9 cellular contexts compared by ENCODE assay signal in genomic region chrX:131201986-131202385, GRCh38.
"Had no signal": no experiment of that assay in that cellular context is flagged by ENCODE, and none has a peak within 500 bp of the region (broad histone marks: within the 10 kb centered on the region; RNA-seq: fewer than 3 reads in every experiment).

No MANE protein-coding gene starts in this region.

- DNase-seq: GM23248, GOT3, H9, HCEC 1CT, KBM-7 had no signal

- H2AFZ ChIP-seq: GM23248 had no signal

- H3K36me3 Mint-ChIP-seq: IgD-negative memory B cell had no signal

- H3K27ac Mint-ChIP-seq: H9, IgD-negative memory B cell had no signal

- H3K4me1 Mint-ChIP-seq: IgD-negative memory B cell had no signal

- H3K4me2 ChIP-seq: KMS-11 had no signal

- H3K9me3 Mint-ChIP-seq: H9 had no signal

- H3K4me3 ChIP-seq: GM23248 had no signal

- H3K4me3 Mint-ChIP-seq: H9, IgD-negative memory B cell had no signal

- H3K27ac ChIP-seq: GM23248, KMS-11 had no signal

- FAIRE-seq: H54, HTR-8/SVneo had no signal

- H3K9ac ChIP-seq: GM23248, KMS-11 had no signal
